In genomic region chr7:77121860-77122681, GRCh38 we compare ENCODE assay signal across 8 cellular contexts. TPM values are rescaled to one million over a fixed set of nuclear protein-coding genes. Genes with fewer than 3 reads are reported as not detected.
DNase-seq lines count a peak whose midpoint lies in the region; ATAC-seq, FAIRE-seq and TF ChIP-seq lines count a peak whose summit lies in the region.
"Not testable (repeated sequence)": the region's sequence is repeated elsewhere in the genome, so short reads cannot be mapped to it uniquely, and the experiment has no call there.

Gene CCDC146, plus strand, starts transcription at chr7:77122615. Its CDS starts 45,054 bp downstream, at chr7:77167669.

- not testable (repeated sequence) for H3K9me3 Mint-ChIP-seq in WTC11

- not testable (repeated sequence) for H3K4me1 ChIP-seq in small intestine (ENCODE audit: control insufficient read depth in 2 of 2, insufficient read depth in 1 of 2, low read depth in 1 of 2, low read length in 1 of 2)

- CTCF ChIA-PET in WTC11 (lab: Charles Lee), result interaction anchor here (0.7 to 1.3 kb wide), 3 partner anchors 125 to 210 kb away, joined by 3 to 26 read pairs (median 14); no protein-coding TSS in a partner anchor

- H3K27me3 Mint-ChIP-seq in WTC11 (ENCODE audit: low read depth), result not testable (repeated sequence)

- not testable (repeated sequence) for H3K4me1 Mint-ChIP-seq in WTC11

- not testable (repeated sequence) for H3K9me3 ChIP-seq in small intestine (ENCODE audit: control insufficient read depth, low read depth)

- H3K4me3 ChIP-seq in small intestine (ENCODE audit: low read depth in 1 of 2, low read length in 2 of 2), result peak within 1 kb of the TSS; percentile 64 to 71

- not testable (repeated sequence) for TF ChIP-seq CTCF in WTC11 (IDR thresholded peaks at IDR 0.05)

- DNase-seq in AG08395 (ENCODE audit: low spot score) (peak; percentile 87), NCI-H226 (peak; percentile 99), WTC11 (ENCODE audit: low spot score) (peak; percentile 98), caudate nucleus (lab: John Stamatoyannopoulos, UW) (peak; percentile 62 to 100 (median 98)), iPS-NIHi7 (ENCODE audit: extremely low spot score) (peak; percentile 86), small intestine (peak; percentile 100)

- not testable (repeated sequence) for FAIRE-seq in small intestine (lab: Jason Lieb, UNC)

- H3K36me3 Mint-ChIP-seq in WTC11, result not testable (repeated sequence)

- H3K27ac ChIP-seq in caudate nucleus (ENCODE audit: low read depth, low read length), result not testable (repeated sequence)
- peak within 1 kb of the TSS; percentile 15 to 78 for H3K27ac ChIP-seq in small intestine (ENCODE audit: low read depth in 1 of 2, low read length in 1 of 2)

- not testable (repeated sequence) for H3K36me3 ChIP-seq in small intestine (ENCODE audit: control insufficient read depth in 2 of 2, insufficient read depth in 2 of 2, low read length in 2 of 2)

- not testable (repeated sequence) for H3K27me3 ChIP-seq in small intestine (ENCODE audit: control insufficient read depth in 2 of 2, insufficient read depth in 2 of 2, low read length in 2 of 2)

- peak within 1 kb of the TSS; percentile 57; the same call in 1 of the 2 replicates for H3K27ac Mint-ChIP-seq in WTC11

- POLR2A ChIA-PET in WTC11 (lab: Charles Lee), result not testable (repeated sequence)

- ATAC-seq in GM19023 (IDR thresholded peaks at IDR 0.05; ENCODE audit: unreplicated experiment) (peak; percentile 97), HG03280 (IDR thresholded peaks at IDR 0.05; ENCODE audit: unreplicated experiment) (peak; percentile 99), WTC11 (peak; percentile 98)

- H3K4me3 Mint-ChIP-seq in WTC11, result peak within 1 kb of the TSS; percentile 80

- whole genome bisulfite sequencing in small intestine, 3 donors, result 0% methylated on average over 47 to 50 of the region's 50 CpGs

TF ChIP-seq in WTC11, 78 proteins besides CTCF, POLR2A, EP300 and RAD21:
- TF ChIP-seq NR2C2 (CRISPR knock-in tag; IDR thresholded peaks at IDR 0.05) (peak; percentile 95), GABPB1 (CRISPR knock-in tag; IDR thresholded peaks at IDR 0.05) (peak; percentile 60), SP1 (CRISPR knock-in tag; conservative IDR thresholded peaks at IDR 0.05) (peak; percentile 98), USF2 (CRISPR knock-in tag; IDR thresholded peaks at IDR 0.05) (peak; percentile 45), NFYB (CRISPR knock-in tag; conservative IDR thresholded peaks at IDR 0.05; ENCODE audit: low read depth) (peak; percentile 43; the same call in 1 of the 2 replicates), FOXK1 (CRISPR knock-in tag; IDR thresholded peaks at IDR 0.05) (peak; percentile 96)

RNA-seq across cellular contexts. Expression of gene CCDC146, which starts in this region (rescaled TPM):
- total RNA-seq in WTC11 (2021), result 0.94 to 1.3 TPM (median 1.1 TPM) in 3 replicates
- polyA plus RNA-seq in small intestine, result 1 to 10 TPM; 2.4 to 7.4 (median 5.7) TPM
